ENCODE assay signal across 28 cellular contexts in genomic region chr14:45651906-45652305, GRCh38.
DNase-seq lines count a peak whose midpoint lies in the region; ATAC-seq and TF ChIP-seq lines count a peak whose summit lies in the region.
"Had no signal": no experiment of that assay in that cellular context is flagged by ENCODE, and none has a peak within 500 bp of the region (broad histone marks: within the 10 kb centered on the region; RNA-seq: fewer than 3 reads in every experiment).

No MANE protein-coding gene starts in this region.

- H4K91ac ChIP-seq in mesenchymal stem cell (ENCODE audit: low read length): no peak overlapping the region

- peaks cover 17% of the 10 kb centered on the region for H3K9me3 ChIP-seq in mesenchymal stem cell (ENCODE audit: control insufficient read depth, low read length)
- H3K9me3 ChIP-seq: ascending aorta, lower lobe of right lung had no signal

- H3K27ac ChIP-seq in brain microvascular endothelial cell (no peak overlapping the region), mesenchymal stem cell (ENCODE audit: low read length, poor library complexity, severe bottlenecking) (peak overlapping the region; percentile 52)
- H3K27ac ChIP-seq: ascending aorta, lower lobe of right lung, parathyroid adenoma had no signal

- H3K18ac ChIP-seq in mesenchymal stem cell (ENCODE audit: low read depth in 1 of 2, low read length in 2 of 2): no peak overlapping the region

- 89% methylated on average over 1 of the region's 1 CpG for WGBS in mesenchymal stem cell

- H3K36me3 Mint-ChIP-seq in CD14-positive monocyte: no peaks in the 10 kb centered on the region
- H3K36me3 Mint-ChIP-seq: activated naive CD8-positive, alpha-beta T cell; CD8-positive, alpha-beta T cell; IgD-negative memory B cell; type B pancreatic cell had no signal

- H3K27ac Mint-ChIP-seq in CD14-positive monocyte: no peak overlapping the region
- H3K27ac Mint-ChIP-seq: activated CD4-positive, alpha-beta memory T cell treated with anti-CD3 and anti-CD28 coated beads, Interleukin-2, amount 10 ng/mL, durations not matched to agents 7 days and 5 days; activated naive CD8-positive, alpha-beta T cell; CD8-positive, alpha-beta T cell; IgD-negative memory B cell; type B pancreatic cell had no signal

- no peak overlapping the region for H2AFZ ChIP-seq in mesenchymal stem cell (ENCODE audit: low read depth, low read length)
- H2AFZ ChIP-seq: parathyroid adenoma had no signal

- H3K36me3 ChIP-seq in brain microvascular endothelial cell (replicated peaks) (no peaks in the 10 kb centered on the region), mesenchymal stem cell (ENCODE audit: control insufficient read depth in 1 of 2, insufficient read depth in 2 of 2, low read depth in 1 of 2, low read length in 2 of 2) (no peaks in the 10 kb centered on the region)
- H3K36me3 ChIP-seq: ascending aorta, lower lobe of right lung had no signal

- H3K4me3 Mint-ChIP-seq in CD14-positive monocyte: no peak overlapping the region
- H3K4me3 Mint-ChIP-seq: activated CD4-positive, alpha-beta memory T cell treated with anti-CD3 and anti-CD28 coated beads, Interleukin-2, amount 10 ng/mL, durations not matched to agents 7 days and 5 days; activated naive CD8-positive, alpha-beta T cell; CD8-positive, alpha-beta T cell; IgD-negative memory B cell; neural crest cell; type B pancreatic cell had no signal

- no peaks in the 10 kb centered on the region for H3K27me3 Mint-ChIP-seq in CD14-positive monocyte (ENCODE audit: low read depth in 3 of 3)
- H3K27me3 Mint-ChIP-seq: activated CD4-positive, alpha-beta memory T cell treated with anti-CD3 and anti-CD28 coated beads, Interleukin-2, amount 10 ng/mL, durations not matched to agents 7 days and 5 days; activated naive CD8-positive, alpha-beta T cell; IgD-negative memory B cell; type B pancreatic cell had no signal

- ATAC-seq in HG03095 (IDR thresholded peaks at IDR 0.05; ENCODE audit: unreplicated experiment): no peak
- ATAC-seq: CD8-positive, alpha-beta T cell; lower lobe of right lung; right cardiac atrium; SK-N-SH treated with all-trans-retinoic acid at 6 μM for 48 hours had no signal

- TF ChIP-seq CTCF in brain microvascular endothelial cell (IDR thresholded peaks at IDR 0.05; ENCODE audit: low read depth, low read length, missing control alignments) (no peak), CD14-positive monocyte (IDR thresholded peaks at IDR 0.05) (no peak)

- DNase-seq in NCI-H345 (lab: John Stamatoyannopoulos, UW) (peak; percentile 0), NCI-H345 treated with DMSO at 0.1 percent for 48 hours (lab: John Stamatoyannopoulos, UW; ENCODE audit: unreplicated experiment) (no peak), brain microvascular endothelial cell (peak; percentile 16), mesenchymal stem cell (no peak), NCI-H2107 (lab: John Stamatoyannopoulos, UW) (no peak), medulla oblongata (ENCODE audit: extremely low spot score) (no peak), CD14-positive monocyte (ENCODE audit: low spot score) (no peak)
- DNase-seq: 8988T; activated CD4-positive, alpha-beta memory T cell treated with anti-CD3 and anti-CD28 coated beads, Interleukin-2, amount 10 ng/mL, durations not matched to agents 7 days and 5 days; activated CD4-positive, alpha-beta T cell treated with anti-CD3 and anti-CD28 coated beads for 1 hour; CD8-positive, alpha-beta T cell; effector CD4-positive, alpha-beta T cell; head of caudate nucleus; lower lobe of right lung; NCI-H1105 treated with DMSO at 0.1 percent for 48 hours; NCI-H1930; NCI-H2227 treated with DMSO at 0.1 percent for 48 hours; right cardiac atrium; stimulated activated CD4-positive, alpha-beta T cell treated with anti-CD3 and anti-CD28 coated beads, Interleukin-12 subunit alpha, Interleukin-12 subunit beta, amount 100 ng/mL, for 4 hours; stimulated activated CD4-positive, alpha-beta T cell treated with anti-CD3 and anti-CD28 coated beads, Interleukin-4, amount 100 ng/mL, for 1 hour had no signal

- H3K9ac ChIP-seq in mesenchymal stem cell (ENCODE audit: low read length): no peak overlapping the region
- H3K9ac ChIP-seq: parathyroid adenoma had no signal

- no peaks in the 10 kb centered on the region for H3K4me1 Mint-ChIP-seq in CD14-positive monocyte
- H3K4me1 Mint-ChIP-seq: activated CD4-positive, alpha-beta memory T cell treated with anti-CD3 and anti-CD28 coated beads, Interleukin-2, amount 10 ng/mL, durations not matched to agents 7 days and 5 days; IgD-negative memory B cell; neural crest cell had no signal

- no peak overlapping the region for H3K4ac ChIP-seq in mesenchymal stem cell (ENCODE audit: low read depth in 1 of 2, low read length in 2 of 2)

- no peak overlapping the region for H4K8ac ChIP-seq in mesenchymal stem cell (ENCODE audit: low read length)

- peaks cover 0 to 5% (median 2%) of the 10 kb centered on the region in 7 donors for H3K9me3 Mint-ChIP-seq in CD14-positive monocyte
- H3K9me3 Mint-ChIP-seq: activated CD4-positive, alpha-beta memory T cell treated with anti-CD3 and anti-CD28 coated beads, Interleukin-2, amount 10 ng/mL, durations not matched to agents 7 days and 5 days had no signal

- H3K4me3 ChIP-seq in brain microvascular endothelial cell (ENCODE audit: low read depth, low read length) (no peak overlapping the region), mesenchymal stem cell (ENCODE audit: insufficient read depth in 1 of 2, low read depth in 1 of 2, low read length in 2 of 2) (no peak overlapping the region)
- H3K4me3 ChIP-seq: ascending aorta, lower lobe of right lung had no signal

- in situ Hi-C loops in brain microvascular endothelial cell (cut with HindIII; ENCODE audit: low pct_ligation_motif_present, low sequenced_read_pairs): no loop called here

- H2BK5ac ChIP-seq in mesenchymal stem cell (ENCODE audit: low read depth, low read length, poor library complexity, severe bottlenecking): no peak overlapping the region

- no peaks in the 10 kb centered on the region for H3K4me1 ChIP-seq in mesenchymal stem cell (ENCODE audit: control insufficient read depth, insufficient read depth, low read depth, low read length)
- H3K4me1 ChIP-seq: ascending aorta, lower lobe of right lung, parathyroid adenoma had no signal

- peak overlapping the region; percentile 28 for H3K4me2 ChIP-seq in mesenchymal stem cell (ENCODE audit: low read length, poor library complexity, severe bottlenecking)

- H3K27me3 ChIP-seq in brain microvascular endothelial cell (replicated peaks) (no peaks in the 10 kb centered on the region), mesenchymal stem cell (ENCODE audit: control insufficient read depth in 1 of 2, insufficient read depth in 1 of 2, low read length in 2 of 2) (no peaks in the 10 kb centered on the region)
- H3K27me3 ChIP-seq: ascending aorta had no signal

- no peak overlapping the region for H2BK15ac ChIP-seq in mesenchymal stem cell (ENCODE audit: low read depth, poor library complexity, severe bottlenecking)

- no peak overlapping the region for H2AK5ac ChIP-seq in mesenchymal stem cell (ENCODE audit: low read length, severe bottlenecking)

- H2BK12ac ChIP-seq in mesenchymal stem cell (ENCODE audit: low read length in 2 of 2): no peak overlapping the region

- no peaks in the 10 kb centered on the region for H3K79me1 ChIP-seq in mesenchymal stem cell (replicated peaks; ENCODE audit: low read length, poor library complexity, severe bottlenecking)

- H3K23ac ChIP-seq in mesenchymal stem cell (ENCODE audit: low read length in 2 of 2): no peak overlapping the region

- H3K14ac ChIP-seq in mesenchymal stem cell (ENCODE audit: low read length in 2 of 2): no peak overlapping the region

- no peak overlapping the region for H2BK120ac ChIP-seq in mesenchymal stem cell (ENCODE audit: low read depth, low read length)

- intact Hi-C loops in CD14-positive monocyte (cut with micrococcal nuclease): no loop called here

Comparison
In these comparisons a context has a peak if more than half of its experiments do, and no peak if none do; other contexts are left out.
1. DNase-seq: peak in NCI-H345 (single experiment) and brain microvascular endothelial cell (single experiment); none in NCI-H345 treated with DMSO at 0.1 percent for 48 hours (single experiment), mesenchymal stem cell (single experiment), NCI-H2107 (single experiment), medulla oblongata (single experiment) and CD14-positive monocyte (single experiment).